ENCODE assay signal across 16 cellular contexts in genomic region chr5:31492824-31493223, GRCh38. TPM values are rescaled to one million over a fixed set of nuclear protein-coding genes. Genes with fewer than 3 reads are reported as not detected.
DNase-seq lines count a peak whose midpoint lies in the region; TF ChIP-seq lines count a peak whose summit lies in the region.
"Had no signal": no experiment of that assay in that cellular context is flagged by ENCODE, and none has a peak within 500 bp of the region (broad histone marks: within the 10 kb centered on the region; RNA-seq: fewer than 3 reads in every experiment).

No MANE protein-coding gene starts in this region.

- TF ChIP-seq CTCF in HEK293 (tag by site-specific recombination; IDR thresholded peaks at IDR 0.05) (no peak), fibroblast of pulmonary artery (IDR thresholded peaks at IDR 0.05; ENCODE audit: low read length, missing control alignments) (no peak)

- CTCF ChIA-PET in HEK293 (lab: Yijun Ruan, JAX) = interaction anchor here (0.8 kb wide), 1 partner anchor 10 kb away, joined by 3 read pairs; no protein-coding TSS in a partner anchor

- no peaks in the 10 kb centered on the region for H3K27me3 ChIP-seq in MG63
- H3K27me3 ChIP-seq: thyroid gland had no signal

- POLR2A ChIA-PET in HEK293 (lab: Yijun Ruan, JAX) = no interaction called here

- no peaks in the 10 kb centered on the region for H3K4me1 ChIP-seq in HEK293 (ENCODE audit: control insufficient read depth, insufficient read depth, low read length)
- H3K4me1 ChIP-seq: lower lobe of right lung, thyroid gland had no signal

- H3K36me3 ChIP-seq in HEK293 (ENCODE audit: control insufficient read depth in 2 of 2, insufficient read depth in 1 of 2, low read length in 2 of 2) (peaks cover 83 to 86% of the 10 kb centered on the region in 2 experiments), MG63 (peaks cover 70% of the 10 kb centered on the region)

- no peaks in the 10 kb centered on the region for H3K9me3 ChIP-seq in HEK293 (ENCODE audit: control insufficient read depth, insufficient read depth, low read depth, low read length)
- H3K9me3 ChIP-seq in MG63 = no peaks in the 10 kb centered on the region
- H3K9me3 ChIP-seq: lower lobe of right lung, thyroid gland had no signal

- DNase-seq in fibroblast of pulmonary artery (ENCODE audit: low read depth) (peak; percentile 39), myocyte (ENCODE audit: low read depth) (peak; percentile 21), MG63 (no peak), mucosa of gallbladder (ENCODE audit: low spot score) (no peak), COR-L47 (lab: John Stamatoyannopoulos, UW) (no peak)
- DNase-seq: activated CD8-positive, alpha-beta T cell treated with anti-CD3 and anti-CD28 coated beads for 36 hours; AML-193; effector CD4-positive, alpha-beta T cell; KG1; lower lobe of right lung; natural killer cell; NCI-H1092 treated with DMSO at 0.1 percent for 48 hours; thyroid gland had no signal

- H3K4me3 ChIP-seq in HEK293 (ENCODE audit: low read depth, low read length) (no peak overlapping the region), fibroblast of pulmonary artery (replicated peaks; ENCODE audit: low read depth, low read length) (no peak overlapping the region), MG63 (no peak overlapping the region)
- H3K4me3 ChIP-seq: lower lobe of right lung, thyroid gland had no signal

- H3K27ac ChIP-seq in HEK293 (ENCODE audit: extremely low read depth, low read depth, low read length) = no peak overlapping the region
- H3K27ac ChIP-seq: lower lobe of right lung, thyroid gland, VCaP had no signal

TF ChIP-seq in HEK293, 187 proteins besides CTCF, POLR2A, EP300 and RAD21:
- no peak for TF ChIP-seq ZNF473 (tag by site-specific recombination; IDR thresholded peaks at IDR 0.05)
- TF ChIP-seq SCRT2 (tag by site-specific recombination; IDR thresholded peaks at IDR 0.05) = peak; percentile 95
TF ChIP-seq in HEK293: peak in this region for 1.

TF ChIP-seq in PFSK-1, 5 proteins besides CTCF, POLR2A, EP300 and RAD21:
- TF ChIP-seq FOXP2 (optimal IDR thresholded peaks at IDR 0.05; ENCODE audit: borderline replicate concordance, extremely low read depth, extremely low read length, insufficient read depth) (peak; percentile 38), SIN3A (IDR thresholded peaks at IDR 0.05; ENCODE audit: borderline replicate concordance, insufficient read depth, low read length) (no peak)

RNA-seq across cellular contexts. Expression of gene DROSHA, which starts 39.1 kb away (rescaled TPM):
- 25.8 TPM for polyA plus RNA-seq in PFSK-1 (2012; ENCODE audit: insufficient read length, low read depth)
- total RNA-seq in myocyte (23.3 and 37.4 TPM in 2 replicates), mucosa of gallbladder (46.5 TPM)
- polyA plus RNA-seq in myocyte (2012) = 32.6 TPM
- 47.1 and 79.5 TPM in 2 replicates for total RNA-seq in MG63 (2014; rRNA removed; shearing (Covaris generic); ENCODE audit: low replicate concordance)

RNA-seq across cellular contexts. Expression of gene C5orf22, which starts 39.3 kb away (rescaled TPM):
- polyA plus RNA-seq in PFSK-1 (2012; ENCODE audit: insufficient read length, low read depth) = 11.7 TPM
- total RNA-seq in myocyte = 25.9 and 39.3 TPM in 2 replicates
- 12.9 TPM for polyA plus RNA-seq in myocyte (2012)
- 2.9 and 3.5 TPM in 2 replicates for total RNA-seq in MG63 (2014; rRNA removed; shearing (Covaris generic); ENCODE audit: low replicate concordance)
- 21.8 TPM for total RNA-seq in mucosa of gallbladder

Comparison
In these comparisons a context has a peak if more than half of its experiments do, and no peak if none do; other contexts are left out.
1. DNase-seq: peak in fibroblast of pulmonary artery (single experiment) and myocyte (single experiment); none in MG63 (single experiment), mucosa of gallbladder (single experiment) and COR-L47 (single experiment).